17 cellular contexts compared by ENCODE assay signal in genomic region chr1:14539953-14540563, GRCh38. TPM values are rescaled to one million over a fixed set of nuclear protein-coding genes. Genes with fewer than 3 reads are reported as not detected.
DNase-seq lines count a peak whose midpoint lies in the region; ATAC-seq and TF ChIP-seq lines count a peak whose summit lies in the region.
"Had no signal": no experiment of that assay in that cellular context is flagged by ENCODE, and none has a peak within 500 bp of the region (broad histone marks: within the 10 kb centered on the region; RNA-seq: fewer than 3 reads in every experiment).

No MANE protein-coding gene starts in this region.

- CTCF ChIA-PET in CD4-positive, alpha-beta memory T cell (lab: Charles Lee; ENCODE audit: partially characterized antibody), result no interaction called here

- no peak for TF ChIP-seq CTCF in GM20000 (IDR thresholded peaks at IDR 0.05; ENCODE audit: extremely low read depth, missing control alignments)
- no peak for TF ChIP-seq CTCF in left lung (IDR thresholded peaks at IDR 0.05)

- H3K4me3 Mint-ChIP-seq in CD4-positive, alpha-beta memory T cell, result no peak overlapping the region
- H3K4me3 Mint-ChIP-seq: activated T-cell treated with anti-CD3 and anti-CD28 coated beads, Interleukin-2, amount 50 U/mL, for 72 hours; CD8-positive, alpha-beta T cell; mesothelial cell of epicardium; type B pancreatic cell had no signal

- no peaks in the 10 kb centered on the region for H3K36me3 ChIP-seq in left lung
- no peaks in the 10 kb centered on the region for H3K36me3 ChIP-seq in CD4-positive, alpha-beta memory T cell (ENCODE audit: insufficient read depth, low read length)

- ATAC-seq in GM21786 (IDR thresholded peaks at IDR 0.05; ENCODE audit: unreplicated experiment), result no peak
- no peak for ATAC-seq in left lung
- ATAC-seq: activated T-cell treated with anti-CD3 and anti-CD28 coated beads, Interleukin-2, amount 50 U/mL, for 72 hours; CD8-positive, alpha-beta T cell; left lobe of liver; Right ventricle myocardium inferior had no signal

- H3K36me3 Mint-ChIP-seq in CD4-positive, alpha-beta memory T cell, result no peaks in the 10 kb centered on the region
- H3K36me3 Mint-ChIP-seq: CD8-positive, alpha-beta T cell; mesothelial cell of epicardium; type B pancreatic cell had no signal

- H3K27me3 Mint-ChIP-seq in CD4-positive, alpha-beta memory T cell, result peaks cover 1 to 5% of the 10 kb centered on the region in 2 donors
- H3K27me3 Mint-ChIP-seq: type B pancreatic cell had no signal

- H3K4me3 ChIP-seq in left lung, result no peak overlapping the region
- no peak overlapping the region for H3K4me3 ChIP-seq in CD4-positive, alpha-beta memory T cell (ENCODE audit: low read length in 2 of 2)

- no peaks in the 10 kb centered on the region for H3K4me1 Mint-ChIP-seq in CD4-positive, alpha-beta memory T cell

- H3K27ac ChIP-seq in left lung, result no peak overlapping the region
- no peak overlapping the region for H3K27ac ChIP-seq in CD4-positive, alpha-beta memory T cell (ENCODE audit: low read depth, low read length)

- no peak overlapping the region for H3K27ac Mint-ChIP-seq in CD4-positive, alpha-beta memory T cell
- H3K27ac Mint-ChIP-seq: activated T-cell treated with anti-CD3 and anti-CD28 coated beads, Interleukin-2, amount 50 U/mL, for 72 hours; CD8-positive, alpha-beta T cell; mesothelial cell of epicardium; type B pancreatic cell had no signal

- DNase-seq in DMS153 treated with DMSO at 0.1 percent for 48 hours (lab: John Stamatoyannopoulos, UW; ENCODE audit: unreplicated experiment) (peak; percentile 11), GM20000 (ENCODE audit: low spot score) (peak; percentile 35), NCI-H2171 (lab: John Stamatoyannopoulos, UW) (peak; percentile 4), left kidney (ENCODE audit: low read depth, low spot score) (peak; percentile 83), occipital lobe (lab: John Stamatoyannopoulos, UW) (no peak), left lung (no peak)
- DNase-seq in CD4-positive, alpha-beta memory T cell, result no peak
- DNase-seq: activated CD4-positive, CD25-positive, alpha-beta regulatory T cell treated with anti-CD3 and anti-CD28 coated beads, Interleukin-2, amount 50 U/mL, for 72 hours; activated naive CD4-positive, alpha-beta T cell treated with anti-CD3 and anti-CD28 coated beads, Interleukin-2, amount 50 U/mL, for 16 hours; activated T-cell treated with anti-CD3 and anti-CD28 coated beads, Interleukin-2, amount 50 U/mL, for 72 hours; CD8-positive, alpha-beta T cell; NCI-H524 had no signal

- H3K9me3 ChIP-seq in left lung, result no peaks in the 10 kb centered on the region
- H3K9me3 ChIP-seq in CD4-positive, alpha-beta memory T cell (ENCODE audit: control insufficient read depth in 1 of 2, low read length in 2 of 2), result no peaks in the 10 kb centered on the region

- H3K27me3 ChIP-seq in left lung, result no peaks in the 10 kb centered on the region
- H3K27me3 ChIP-seq in CD4-positive, alpha-beta memory T cell (ENCODE audit: insufficient read depth, low read length), result no peaks in the 10 kb centered on the region

- intact Hi-C loops in left lung (cut with DNase I), result no loop called here
- intact Hi-C loops in CD4-positive, alpha-beta memory T cell (cut with micrococcal nuclease), result no loop called here

- POLR2A ChIA-PET in CD4-positive, alpha-beta memory T cell (lab: Charles Lee; ENCODE audit: partially characterized antibody), result no interaction called here

- H3K4me1 ChIP-seq in left lung, result no peaks in the 10 kb centered on the region
- no peaks in the 10 kb centered on the region for H3K4me1 ChIP-seq in CD4-positive, alpha-beta memory T cell (ENCODE audit: insufficient read depth, low read length)

- H3K9me3 Mint-ChIP-seq in CD4-positive, alpha-beta memory T cell, result peaks cover 0 to 2% (median 0%) of the 10 kb centered on the region in 8 donors
- H3K9me3 Mint-ChIP-seq: activated T-cell treated with anti-CD3 and anti-CD28 coated beads, Interleukin-2, amount 50 U/mL, for 72 hours; CD8-positive, alpha-beta T cell had no signal

RNA-seq across cellular contexts. Expression of gene KAZN, which starts 58.4 kb away (rescaled TPM):
- total RNA-seq in occipital lobe (27.5 TPM), left lung (10 to 100 TPM; 11.1 to 17.1 TPM)
- total RNA-seq in CD4-positive, alpha-beta memory T cell, result under 1 TPM in 1 of 2 experiments, not detected in 1; 0.47 TPM
- polyA plus RNA-seq in CD4-positive, alpha-beta memory T cell, result under 1 TPM in 1 of 2 donors, not detected in 1; 0.08 TPM

Comparison
In these comparisons a context has a peak if more than half of its experiments do, and no peak if none do; other contexts are left out.
1. DNase-seq: peak in DMS153 treated with DMSO at 0.1 percent for 48 hours (single experiment), GM20000 (single experiment), NCI-H2171 (single experiment) and left kidney (single experiment); none in occipital lobe (single experiment), left lung (0 of 2) and CD4-positive, alpha-beta memory T cell (0 of 5).
2. RNA of gene KAZN, which starts 58.4 kb away (total RNA-seq): 27.5 TPM in occipital lobe (single experiment) and 11.1 to 17.1 TPM in left lung; 0.47 TPM in CD4-positive, alpha-beta memory T cell; every median in the first group is over 4 times any median in the second.